Comparison of ENCODE assay signal across 8 cellular contexts in genomic region chr9:125407432-125407973, GRCh38.
DNase-seq lines count a peak whose midpoint lies in the region; ATAC-seq and TF ChIP-seq lines count a peak whose summit lies in the region.

No MANE protein-coding gene starts in this region.

- H3K4me3 Mint-ChIP-seq in CD14-positive monocyte = peak overlapping the region; percentile 73 to 86
- H3K4me3 Mint-ChIP-seq in naive thymus-derived CD4-positive, alpha-beta T cell = peak overlapping the region; percentile 7 to 85 (median 68)

- peaks cover 24 to 33% (median 30%) of the 10 kb centered on the region in 3 donors for H3K27me3 Mint-ChIP-seq in CD14-positive monocyte (ENCODE audit: low read depth in 3 of 3)
- H3K27me3 Mint-ChIP-seq in naive thymus-derived CD4-positive, alpha-beta T cell = peaks cover 15 to 38% (median 17%) of the 10 kb centered on the region in 5 donors

- CTCF ChIA-PET in naive thymus-derived CD4-positive, alpha-beta T cell (lab: Charles Lee) = interaction anchor here (0.6 to 1.4 kb wide), 9 partner anchors 107 to 1151 kb away, joined by 3 to 6 read pairs (median 4); no protein-coding TSS in a partner anchor

- peaks cover 0 to 3% of the 10 kb centered on the region in 2 donors for H3K36me3 Mint-ChIP-seq in CD14-positive monocyte
- H3K36me3 Mint-ChIP-seq in naive thymus-derived CD4-positive, alpha-beta T cell = peaks cover 0 to 7% (median 0%) of the 10 kb centered on the region in 5 donors

- POLR2A ChIA-PET in naive thymus-derived CD4-positive, alpha-beta T cell (lab: Charles Lee) = no interaction called here

- H3K36me3 ChIP-seq in naive thymus-derived CD4-positive, alpha-beta T cell (ENCODE audit: control insufficient read depth in 2 of 3, insufficient read depth in 3 of 3, low read length in 3 of 3) = no peaks in the 10 kb centered on the region

- H3K4me1 ChIP-seq in naive thymus-derived CD4-positive, alpha-beta T cell (ENCODE audit: control insufficient read depth in 2 of 2, insufficient read depth in 2 of 2, low read length in 2 of 2) = no peaks in the 10 kb centered on the region

- DNase-seq in CD14-positive monocyte (ENCODE audit: low spot score) = no peak
- DNase-seq in cardiac fibroblast (ENCODE audit: low read depth in 2 of 2) = no peak
- no peak for DNase-seq in naive thymus-derived CD4-positive, alpha-beta T cell
- no peak for DNase-seq in iPS-NIHi7 (ENCODE audit: extremely low spot score)
- DNase-seq in cerebellum (ENCODE audit: low spot score) = no peak
- DNase-seq in germinal center (ENCODE audit: low spot score) = no peak
- DNase-seq in SK-N-DZ (ENCODE audit: low spot score) = no peak

- peaks cover 20% of the 10 kb centered on the region for H3K4me1 Mint-ChIP-seq in CD14-positive monocyte
- peaks cover 0 to 15% (median 13%) of the 10 kb centered on the region in 7 donors for H3K4me1 Mint-ChIP-seq in naive thymus-derived CD4-positive, alpha-beta T cell

- peak; percentile 6 for ATAC-seq in HG03175 (IDR thresholded peaks at IDR 0.05; ENCODE audit: unreplicated experiment)
- ATAC-seq in naive thymus-derived CD4-positive, alpha-beta T cell = peak; percentile 1

- TF ChIP-seq CTCF in CD14-positive monocyte (IDR thresholded peaks at IDR 0.05) (no peak), cardiac fibroblast (IDR thresholded peaks at IDR 0.05; ENCODE audit: low read depth, low read length) (no peak)

- H3K9me3 ChIP-seq in naive thymus-derived CD4-positive, alpha-beta T cell (ENCODE audit: control insufficient read depth in 2 of 3, low read length in 3 of 3) = no peaks in the 10 kb centered on the region

- no peaks in the 10 kb centered on the region for H3K27me3 ChIP-seq in naive thymus-derived CD4-positive, alpha-beta T cell (ENCODE audit: control insufficient read depth in 2 of 2, insufficient read depth in 2 of 2, low read length in 2 of 2)

- peak overlapping the region; percentile 48 to 64 for H3K4me3 ChIP-seq in cardiac fibroblast (replicated peaks in 1 of 2; ENCODE audit: low read depth in 2 of 2, low read length in 2 of 2)
- H3K4me3 ChIP-seq in naive thymus-derived CD4-positive, alpha-beta T cell (ENCODE audit: low read length) = peak overlapping the region; percentile 41

- peaks cover 0 to 6% (median 0%) of the 10 kb centered on the region in 7 donors for H3K9me3 Mint-ChIP-seq in CD14-positive monocyte
- peaks cover 0 to 2% (median 0%) of the 10 kb centered on the region in 11 donors for H3K9me3 Mint-ChIP-seq in naive thymus-derived CD4-positive, alpha-beta T cell

- peak overlapping the region in 1 of 7 donors; percentile 49 for H3K27ac Mint-ChIP-seq in CD14-positive monocyte
- H3K27ac Mint-ChIP-seq in naive thymus-derived CD4-positive, alpha-beta T cell = no peak overlapping the region

- no peak overlapping the region for H3K27ac ChIP-seq in naive thymus-derived CD4-positive, alpha-beta T cell (ENCODE audit: low read depth, low read length)

- intact Hi-C loops in CD14-positive monocyte (cut with micrococcal nuclease) = loop anchor here (5.0 to 10.0 kb wide), 4 partner anchors 697 to 1087 kb away; no protein-coding TSS in a partner anchor
- intact Hi-C loops in naive thymus-derived CD4-positive, alpha-beta T cell (cut with micrococcal nuclease) = no loop called here

Comparison
In these comparisons a context has a peak if more than half of its experiments do, and no peak if none do; other contexts are left out.
1. intact Hi-C loops: an anchor here in CD14-positive monocyte (5.0 to 10.0 kb wide); none called in naive thymus-derived CD4-positive, alpha-beta T cell.